In the genomic region with DNA sequence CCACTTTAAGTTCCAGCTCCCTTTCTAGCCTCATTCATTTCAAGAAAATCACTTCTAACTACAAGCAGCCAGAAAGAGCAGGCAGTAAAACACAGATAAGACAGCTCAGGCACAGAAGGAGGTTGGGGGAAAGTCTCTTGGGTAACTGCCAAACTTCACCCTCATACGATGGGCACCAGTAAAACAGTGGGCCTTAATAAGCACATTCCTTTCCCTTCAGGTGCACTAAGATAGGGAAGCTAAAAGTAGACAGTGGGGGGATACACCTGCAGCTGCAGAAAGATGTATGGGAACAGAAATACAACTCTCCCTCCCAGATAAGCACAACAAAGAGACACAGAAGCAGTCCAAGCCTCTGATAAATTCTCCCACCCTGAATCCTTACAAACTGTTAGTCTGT, we compare ENCODE assay signal across 8 cellular contexts. TPM values are rescaled to one million over a fixed set of nuclear protein-coding genes. Genes with fewer than 3 reads are reported as not detected.
DNase-seq lines count a peak whose midpoint lies in the region; ATAC-seq, FAIRE-seq and TF ChIP-seq lines count a peak whose summit lies in the region.
"Not testable (repeated sequence)": the region's sequence is repeated elsewhere in the genome, so short reads cannot be mapped to it uniquely, and the experiment has no call there.

No MANE protein-coding gene starts in this region.

- not testable (repeated sequence) for TF ChIP-seq EP300 in upper lobe of left lung (IDR thresholded peaks at IDR 0.05)

- intact Hi-C loops in lower lobe of right lung (cut with DNase I): not testable (repeated sequence)

- not testable (repeated sequence) for H3K9ac ChIP-seq in astrocyte (ENCODE audit: low read length)

- not testable (repeated sequence) for H3K4me2 ChIP-seq in astrocyte (ENCODE audit: low read length)

- H3K27ac Mint-ChIP-seq in astrocyte (ENCODE audit: unreplicated experiment): peak overlapping the region; percentile 38
- not testable (repeated sequence) for H3K27ac Mint-ChIP-seq in neural crest cell (ENCODE audit: unreplicated experiment)

- TF ChIP-seq CTCF in HL-60 (IDR thresholded peaks at IDR 0.05; ENCODE audit: insufficient read depth, low read length); astrocyte (IDR thresholded peaks at IDR 0.05; ENCODE audit: insufficient read depth, low read depth, low read length); lower lobe of right lung (IDR thresholded peaks at IDR 0.05); neural crest cell (conservative IDR thresholded peaks at IDR 0.05); upper lobe of left lung (IDR thresholded peaks at IDR 0.05): not testable (repeated sequence)

- H3K4me1 ChIP-seq in astrocyte (ENCODE audit: insufficient read depth, low read length); lower lobe of right lung; upper lobe of left lung: not testable (repeated sequence)

- H3K27me3 ChIP-seq in HL-60 (ENCODE audit: insufficient read depth, poor library complexity, severe bottlenecking); astrocyte (ENCODE audit: insufficient read depth, low read length); lower lobe of right lung (ENCODE audit: low read depth); upper lobe of left lung: not testable (repeated sequence)

- H3K4me1 Mint-ChIP-seq in astrocyte (ENCODE audit: low read depth, unreplicated experiment): peaks cover 11% of the 10 kb centered on the region
- H3K4me1 Mint-ChIP-seq in neural crest cell: not testable (repeated sequence)

- 43 to 67% methylated on average over 1 of the region's 1 CpG for WGBS in upper lobe of left lung, 2 donors

- H3K27me3 Mint-ChIP-seq in astrocyte (ENCODE audit: low read depth, unreplicated experiment); neural crest cell (ENCODE audit: low read depth): not testable (repeated sequence)

- not testable (repeated sequence) for H3K4me3 ChIP-seq in HL-60 (replicated peaks; ENCODE audit: insufficient read depth, low read length); astrocyte (ENCODE audit: insufficient read depth, low read depth, low read length); lower lobe of right lung; upper lobe of left lung

- TF ChIP-seq POLR2A in erythroblast (IDR thresholded peaks at IDR 0.05; ENCODE audit: low read length); upper lobe of left lung (IDR thresholded peaks at IDR 0.05): not testable (repeated sequence)

- not testable (repeated sequence) for ATAC-seq in lower lobe of right lung; upper lobe of left lung (ENCODE audit: low FRiP score in 2 of 2)

- H3K27ac ChIP-seq in HL-60 (replicated peaks): peak overlapping the region; percentile 82
- H3K27ac ChIP-seq in astrocyte (ENCODE audit: low read depth, low read length): not testable (repeated sequence)
- H3K27ac ChIP-seq in lower lobe of right lung: peak overlapping the region; percentile 57
- peak overlapping the region; percentile 2 to 68 (median 31) for H3K27ac ChIP-seq in upper lobe of left lung

- not testable (repeated sequence) for H3K4me3 Mint-ChIP-seq in astrocyte (ENCODE audit: unreplicated experiment)
- H3K4me3 Mint-ChIP-seq in neural crest cell: peak overlapping the region; percentile 11

- not testable (repeated sequence) for H2AFZ ChIP-seq in astrocyte (ENCODE audit: low read depth, low read length)

- H4K20me1 ChIP-seq in astrocyte (ENCODE audit: insufficient read depth, low read length): not testable (repeated sequence)

- H3K79me2 ChIP-seq in astrocyte (ENCODE audit: insufficient read depth, low read length): not testable (repeated sequence)

- not testable (repeated sequence) for FAIRE-seq in astrocyte (lab: Jason Lieb, UNC)

- not testable (repeated sequence) for DNase-seq in HL-60 (ENCODE audit: low read depth in 1 of 2, low spot score in 1 of 2); astrocyte (ENCODE audit: low read depth); lower lobe of right lung; neural crest cell (ENCODE audit: low read depth, low spot score); upper lobe of left lung
- DNase-seq in NAMALWA (ENCODE audit: low spot score) (peak; percentile 46), RPMI8226 (peak; percentile 56), erythroblast (lab: John Stamatoyannopoulos, UW) (peak; percentile 13 to 59)

- not testable (repeated sequence) for H3K36me3 Mint-ChIP-seq in astrocyte (ENCODE audit: low read depth, unreplicated experiment); neural crest cell (ENCODE audit: low read depth)

- H3K9me3 Mint-ChIP-seq in astrocyte (ENCODE audit: unreplicated experiment); neural crest cell: not testable (repeated sequence)

- H3K36me3 ChIP-seq in astrocyte (ENCODE audit: insufficient read depth, low read length); lower lobe of right lung; upper lobe of left lung: not testable (repeated sequence)

- not testable (repeated sequence) for H3K9me3 ChIP-seq in astrocyte (ENCODE audit: insufficient read depth, low read depth, low read length); lower lobe of right lung; upper lobe of left lung

RNA-seq across cellular contexts. Expression of a gene that starts 7.0 kb away (rescaled TPM):
- 47.0 and 69.9 TPM in 2 replicates for total RNA-seq in astrocyte
- 16.6 TPM for total RNA-seq in lower lobe of right lung
- 174 and 184 TPM in 2 replicates for total RNA-seq in neural crest cell
- total RNA-seq in upper lobe of left lung: 100 to 1,000 TPM in 1 of 6 donors, 10 to 100 TPM in 5; 13.0 to 107 (median 22.7) TPM

RNA-seq across cellular contexts. Expression of a gene that starts 14.3 kb away (rescaled TPM):
- total RNA-seq in astrocyte (17.8 and 19.0 TPM in 2 replicates), lower lobe of right lung (55.6 TPM), neural crest cell (56.7 and 62.6 TPM in 2 replicates), upper lobe of left lung (100 to 1,000 TPM in 2 of 6 donors, 10 to 100 TPM in 4; 42.0 to 113 (median 60.0) TPM)
